In genomic region chr11:134126197-134126822, GRCh38 we compare ENCODE assay signal across 9 cellular contexts. TPM values are rescaled to one million over a fixed set of nuclear protein-coding genes. Genes with fewer than 3 reads are reported as not detected.
DNase-seq lines count a peak whose midpoint lies in the region; ATAC-seq and TF ChIP-seq lines count a peak whose summit lies in the region.
"Had no signal": no experiment of that assay in that cellular context is flagged by ENCODE, and none has a peak within 500 bp of the region (broad histone marks: within the 10 kb centered on the region; RNA-seq: fewer than 3 reads in every experiment).

No MANE protein-coding gene starts in this region.

- POLR2A ChIA-PET in Caco-2 (lab: Charles Lee), result no interaction called here

- no peak overlapping the region for H3K4me3 ChIP-seq in NT2/D1 (ENCODE audit: insufficient read length, low read depth)
- no peak overlapping the region for H3K4me3 ChIP-seq in fibroblast of the aortic adventitia (ENCODE audit: low read depth, low read length)
- H3K4me3 ChIP-seq in Caco-2 (ENCODE audit: low read depth, low read length), result no peak overlapping the region

- no peak overlapping the region for H3K4me3 Mint-ChIP-seq in osteocyte (ENCODE audit: unreplicated experiment)
- no peak overlapping the region for H3K4me3 Mint-ChIP-seq in Caco-2 (ENCODE audit: unreplicated experiment)
- H3K4me3 Mint-ChIP-seq: dendritic cell treated with granulocyte-macrophage colony-stimulating factor and Interleukin-4, amounts not matched to agents 40 ng/mL and 50 ng/mL, for 4 days had no signal

- peaks cover 58% of the 10 kb centered on the region for H3K4me1 Mint-ChIP-seq in osteocyte (ENCODE audit: unreplicated experiment)
- H3K4me1 Mint-ChIP-seq in Caco-2 (ENCODE audit: low read depth, unreplicated experiment), result no peaks in the 10 kb centered on the region

- BruUV-seq in Caco-2 (replicated peaks; lab: Mats Ljungman, UMichigan), result no TSS peak

- H3K27me3 ChIP-seq in NT2/D1 (ENCODE audit: insufficient read depth, insufficient read length) (peaks cover 7% of the 10 kb centered on the region), Caco-2 (replicated peaks; ENCODE audit: control insufficient read depth, insufficient read depth, low read length) (no peaks in the 10 kb centered on the region)

- in situ Hi-C loops in Caki2 (cut with HindIII; ENCODE audit: low pct_unique_long_range_greater_than_20kb, low sequenced_read_pairs), result no loop called here

- TF ChIP-seq CTCF in fibroblast of the aortic adventitia (IDR thresholded peaks at IDR 0.05; ENCODE audit: insufficient read depth, low read length) (no peak), osteocyte (IDR thresholded peaks at IDR 0.05) (no peak), Caco-2 (IDR thresholded peaks at IDR 0.05; ENCODE audit: insufficient read depth in 1 of 2, low read depth in 1 of 2, low read length in 1 of 2, severe bottlenecking in 1 of 2, unreplicated experiment in 1 of 2) (no peak)

- no peak overlapping the region for H3K9ac ChIP-seq in NT2/D1 (ENCODE audit: insufficient read length, low read depth)

- H3K4me1 ChIP-seq in NT2/D1 (ENCODE audit: insufficient read depth, insufficient read length) (no peaks in the 10 kb centered on the region), Caco-2 (no peaks in the 10 kb centered on the region)

- H3K9me3 Mint-ChIP-seq in osteocyte (ENCODE audit: unreplicated experiment), result peaks cover 2% of the 10 kb centered on the region
- peaks cover 6% of the 10 kb centered on the region for H3K9me3 Mint-ChIP-seq in Caco-2 (ENCODE audit: unreplicated experiment)

- H3K27ac Mint-ChIP-seq in osteocyte (ENCODE audit: unreplicated experiment) (peak overlapping the region; percentile 90), Caco-2 (ENCODE audit: unreplicated experiment) (no peak overlapping the region)
- H3K27ac Mint-ChIP-seq: dendritic cell treated with granulocyte-macrophage colony-stimulating factor and Interleukin-4, amounts not matched to agents 40 ng/mL and 50 ng/mL, for 4 days had no signal

- H3K36me3 ChIP-seq in NT2/D1 (ENCODE audit: insufficient read depth, insufficient read length, low read length), result no peaks in the 10 kb centered on the region
- H3K36me3 ChIP-seq in Caco-2 (ENCODE audit: control insufficient read depth, insufficient read depth, low read length), result no peaks in the 10 kb centered on the region

- intact Hi-C loops in Caco-2 (cut with micrococcal nuclease; ENCODE audit: unreplicated experiment), result no loop called here

- no peaks in the 10 kb centered on the region for H3K27me3 Mint-ChIP-seq in osteocyte (ENCODE audit: unreplicated experiment)
- peaks cover 26% of the 10 kb centered on the region for H3K27me3 Mint-ChIP-seq in Caco-2 (ENCODE audit: insufficient read depth, unreplicated experiment)

- peaks cover 14% of the 10 kb centered on the region for H3K36me3 Mint-ChIP-seq in osteocyte (ENCODE audit: unreplicated experiment)
- H3K36me3 Mint-ChIP-seq in Caco-2 (ENCODE audit: insufficient read depth, unreplicated experiment), result no peaks in the 10 kb centered on the region

- no peak for ATAC-seq in GM18870 (IDR thresholded peaks at IDR 0.05; ENCODE audit: unreplicated experiment)

- DNase-seq in Caki2 (ENCODE audit: low read depth) (peak; percentile 10), NT2/D1 (ENCODE audit: low read depth, low spot score) (peak; percentile 69), fibroblast of the aortic adventitia (ENCODE audit: low read depth) (peak; percentile 68), osteocyte (ENCODE audit: extremely low spot score, unreplicated experiment) (no peak), NCI-H2171 treated with DMSO at 0.1 percent for 48 hours (lab: John Stamatoyannopoulos, UW) (no peak), NCI-H1694 treated with DMSO at 0.1 percent for 48 hours (lab: John Stamatoyannopoulos, UW) (no peak), Caco-2 (no peak)

- CTCF ChIA-PET in Caco-2 (lab: Charles Lee), result no interaction called here

- H3K9me3 ChIP-seq in NT2/D1 (ENCODE audit: insufficient read depth, low read length) (peaks cover under 1% of the 10 kb centered on the region; the same call in 1 of the 2 replicates), Caco-2 (peaks cover 16% of the 10 kb centered on the region)

RNA-seq across cellular contexts. Expression of gene JAM3, which starts 57.4 kb away (rescaled TPM):
- total RNA-seq in Caki2 (2014; rRNA removed; shearing (Covaris generic); ENCODE audit: low replicate concordance), result not detected in 2 replicates
- total RNA-seq in fibroblast of the aortic adventitia (ENCODE audit: low replicate concordance), result 61.6 and 63.0 TPM in 2 replicates
- total RNA-seq in osteocyte, result 170 and 177 TPM in 2 replicates
- total RNA-seq in Caco-2 (2022), result 0.65 and 1.5 TPM in 2 replicates

Comparison
In these comparisons a context has a peak if more than half of its experiments do, and no peak if none do; other contexts are left out.
1. DNase-seq: peak in Caki2 (single experiment), NT2/D1 (single experiment) and fibroblast of the aortic adventitia (single experiment); none in osteocyte (single experiment), NCI-H2171 treated with DMSO at 0.1 percent for 48 hours (single experiment), NCI-H1694 treated with DMSO at 0.1 percent for 48 hours (single experiment) and Caco-2 (0 of 2).
2. RNA of gene JAM3, which starts 57.4 kb away (total RNA-seq): 170 to 177 TPM in osteocyte and 61.6 to 63.0 TPM in fibroblast of the aortic adventitia; 0.65 to 1.5 TPM in Caco-2 and not detected in Caki2; every median in the first group is over 10 times any median in the second.